12 cellular contexts compared by ENCODE assay signal in genomic region chr21:37384416-37384815, GRCh38.
"Had no signal": no experiment of that assay in that cellular context is flagged by ENCODE, and none has a peak within 500 bp of the region (broad histone marks: within the 10 kb centered on the region; RNA-seq: fewer than 3 reads in every experiment).

No MANE protein-coding gene starts in this region.

- H3K27me3 ChIP-seq: adrenal gland, SJSA1, tibial artery had no signal

- ATAC-seq: right cardiac atrium had no signal

- H3K36me3 ChIP-seq: adrenal gland, tibial artery had no signal

- H3K27me3 Mint-ChIP-seq: T-cell had no signal

- DNase-seq: activated CD4-positive, alpha-beta T cell treated with anti-CD3 and anti-CD28 coated beads for 48 hours; activated gamma-delta T cell treated with Interleukin-2 at 50 U/mL for 16 hours; adrenal gland; effector memory CD4-positive, alpha-beta T cell; kidney glomerular epithelial cell; posterior cingulate gyrus; right cardiac atrium; small intestine; T-cell; tibial artery had no signal

- FAIRE-seq: small intestine had no signal

- H3K27ac ChIP-seq: adrenal gland, epithelial cell of prostate, SJSA1, tibial artery had no signal

- H3K9me3 ChIP-seq: adrenal gland, SJSA1, tibial artery had no signal

- H3K4me3 ChIP-seq: adrenal gland, SJSA1, tibial artery had no signal

- H3K4me1 ChIP-seq: SJSA1 had no signal
